In the genomic region with DNA sequence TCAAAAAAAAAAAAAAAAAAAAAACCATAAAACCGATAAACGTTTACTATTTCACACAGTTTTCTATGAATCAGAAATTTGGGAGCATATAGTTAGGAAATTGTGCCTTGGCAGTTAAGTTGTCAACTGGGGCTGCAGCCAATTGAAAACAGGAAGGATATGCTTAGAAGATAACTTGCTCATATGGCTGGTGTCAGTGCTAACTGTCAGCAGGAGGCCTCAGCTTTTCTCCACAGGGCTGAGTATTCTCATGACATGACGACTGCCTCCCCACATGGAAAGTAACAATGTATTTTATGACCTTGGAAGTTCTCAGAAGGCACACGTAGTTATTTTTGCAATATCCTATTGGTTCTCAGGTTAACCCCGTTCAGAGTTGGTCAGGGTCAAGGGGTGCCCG, we compare ENCODE assay signal across 25 cellular contexts. TPM values are rescaled to one million over a fixed set of nuclear protein-coding genes. Genes with fewer than 3 reads are reported as not detected.
DNase-seq lines count a peak whose midpoint lies in the region; ATAC-seq and TF ChIP-seq lines count a peak whose summit lies in the region.
"Had no signal": no experiment of that assay in that cellular context is flagged by ENCODE, and none has a peak within 500 bp of the region (broad histone marks: within the 10 kb centered on the region; RNA-seq: fewer than 3 reads in every experiment).

No MANE protein-coding gene starts in this region.

- H3F3A ChIP-seq in PC-3 (ENCODE audit: low read length, unreplicated experiment), result no peaks in the 10 kb centered on the region

- CTCF ChIA-PET in PC-3 (lab: Charles Lee), result no interaction called here

- H4K20me1 ChIP-seq in PC-3 (ENCODE audit: low read length), result no peaks in the 10 kb centered on the region
- no peaks in the 10 kb centered on the region for H4K20me1 ChIP-seq in Karpas-422 (ENCODE audit: insufficient read depth, low read depth, low read length)

- H3K79me2 ChIP-seq in PC-3 (ENCODE audit: low read length), result no peaks in the 10 kb centered on the region
- H3K79me2 ChIP-seq in Karpas-422 (ENCODE audit: low read length), result no peaks in the 10 kb centered on the region
- H3K79me2 ChIP-seq: hepatocyte had no signal

- DNase-seq in right cardiac atrium (no peak), right atrium auricular region (ENCODE audit: low spot score) (no peak), NOMO-1 treated with DMSO at 0.1 percent for 48 hours (lab: John Stamatoyannopoulos, UW; ENCODE audit: unreplicated experiment) (peak; percentile 68), choroid plexus epithelial cell (ENCODE audit: low read depth) (peak; percentile 90), tibial nerve (ENCODE audit: low spot score in 2 of 2) (no peak), PC-3 (no peak), Karpas-422 (no peak), prostate gland (ENCODE audit: low spot score) (no peak)
- DNase-seq: ACHN; activated CD4-positive, alpha-beta T cell treated with anti-CD3 and anti-CD28 coated beads, Interleukin-2, amount 50 U/mL, for 48 hours; activated naive CD4-positive, alpha-beta T cell; amniotic stem cell; DMS 273 treated with DMSO at 0.1 percent for 48 hours; NCI-H1105; NCI-H2107; NCI-H524; retina; stimulated activated CD8-positive, alpha-beta memory T cell treated with anti-CD3 and anti-CD28 coated beads, Interleukin-4, amount 100 ng/mL, for 48 hours; substantia nigra; T-cell had no signal

- H3K4me2 ChIP-seq in PC-3 (ENCODE audit: low read length) (no peak overlapping the region), Karpas-422 (ENCODE audit: low read depth, low read length, poor library complexity, severe bottlenecking) (no peak overlapping the region)
- H3K4me2 ChIP-seq: hepatocyte had no signal

- TF ChIP-seq CTCF in right atrium auricular region (IDR thresholded peaks at IDR 0.05) (no peak), choroid plexus epithelial cell (conservative IDR thresholded peaks at IDR 0.05; ENCODE audit: low read depth, low read length) (no peak), tibial nerve (IDR thresholded peaks at IDR 0.05) (no peak), PC-3 (conservative IDR thresholded peaks at IDR 0.05; ENCODE audit: low read depth, low read length) (no peak), prostate gland (IDR thresholded peaks at IDR 0.05) (no peak)

- H3K4me1 ChIP-seq in right cardiac atrium (ENCODE audit: control insufficient read depth, insufficient read depth, low read length) (peaks cover 2% of the 10 kb centered on the region), right atrium auricular region (peaks cover 0 to 5% of the 10 kb centered on the region in 2 donors), tibial nerve (peaks cover 0 to 11% (median 0%) of the 10 kb centered on the region in 4 donors), PC-3 (ENCODE audit: insufficient read depth, low read length) (no peaks in the 10 kb centered on the region), Karpas-422 (ENCODE audit: low read length) (no peaks in the 10 kb centered on the region), prostate gland (replicated peaks) (no peaks in the 10 kb centered on the region)

- BruUV-seq in PC-3 (replicated peaks; lab: Mats Ljungman, UMichigan), result no TSS peak

- WGBS in right cardiac atrium, result 29% methylated on average over 6 of the region's 6 CpGs
- WGBS in tibial nerve, 2 donors, result 59 to 60% methylated on average over 6 of the region's 6 CpGs
- 62% methylated on average over 6 of the region's 6 CpGs for WGBS in prostate gland

- no peaks in the 10 kb centered on the region for H3K9me3 ChIP-seq in right cardiac atrium (ENCODE audit: control insufficient read depth, low read length)
- peaks cover 0 to 10% of the 10 kb centered on the region in 2 donors for H3K9me3 ChIP-seq in right atrium auricular region
- H3K9me3 ChIP-seq in tibial nerve, result peaks cover 0 to 13% (median 2%) of the 10 kb centered on the region in 4 donors
- no peaks in the 10 kb centered on the region for H3K9me3 ChIP-seq in PC-3 (ENCODE audit: low read length)
- H3K9me3 ChIP-seq in Karpas-422 (ENCODE audit: low read length), result no peaks in the 10 kb centered on the region
- H3K9me3 ChIP-seq in prostate gland, result no peaks in the 10 kb centered on the region

- H3K27me3 ChIP-seq in right cardiac atrium (ENCODE audit: control insufficient read depth, insufficient read depth) (no peaks in the 10 kb centered on the region), right atrium auricular region (no peaks in the 10 kb centered on the region), tibial nerve (no peaks in the 10 kb centered on the region), PC-3 (ENCODE audit: low read length) (peaks cover 24% of the 10 kb centered on the region), Karpas-422 (ENCODE audit: low read length) (no peaks in the 10 kb centered on the region), prostate gland (replicated peaks; ENCODE audit: insufficient read depth) (no peaks in the 10 kb centered on the region)
- H3K27me3 ChIP-seq: cardiac muscle cell, hepatocyte had no signal

- no peaks in the 10 kb centered on the region for H3K36me3 ChIP-seq in right atrium auricular region
- H3K36me3 ChIP-seq in tibial nerve, result no peaks in the 10 kb centered on the region
- H3K36me3 ChIP-seq in PC-3 (ENCODE audit: low read depth, low read length), result no peaks in the 10 kb centered on the region
- H3K36me3 ChIP-seq in Karpas-422 (ENCODE audit: insufficient read depth, low read length), result no peaks in the 10 kb centered on the region
- no peaks in the 10 kb centered on the region for H3K36me3 ChIP-seq in prostate gland
- H3K36me3 ChIP-seq: cardiac muscle cell had no signal

- H3K4me3 ChIP-seq in right cardiac atrium (ENCODE audit: low read length) (no peak overlapping the region), right atrium auricular region (no peak overlapping the region), choroid plexus epithelial cell (ENCODE audit: low read depth, low read length) (no peak overlapping the region), tibial nerve (no peak overlapping the region), PC-3 (ENCODE audit: low read length) (no peak overlapping the region), Karpas-422 (ENCODE audit: low read length) (no peak overlapping the region), prostate gland (no peak overlapping the region)
- H3K4me3 ChIP-seq: cardiac muscle cell, hepatocyte had no signal

- ATAC-seq in right cardiac atrium (peak; percentile 26 to 53), PC-3 (no peak)
- ATAC-seq: T-cell had no signal

- H3K9ac ChIP-seq in PC-3 (ENCODE audit: low read length) (no peak overlapping the region), Karpas-422 (ENCODE audit: low read length) (no peak overlapping the region)

- TF ChIP-seq EP300 in tibial nerve (IDR thresholded peaks at IDR 0.05), result no peak

- intact Hi-C loops in right cardiac atrium (cut with DNase I) (no loop called here), PC-3 (cut with micrococcal nuclease) (no loop called here), prostate gland (cut with DNase I) (no loop called here)

- H2AFZ ChIP-seq in PC-3 (ENCODE audit: low read length) (no peak overlapping the region), Karpas-422 (ENCODE audit: low read length) (no peak overlapping the region)
- H2AFZ ChIP-seq: hepatocyte had no signal

- TF ChIP-seq POLR2A in tibial nerve (IDR thresholded peaks at IDR 0.05) (no peak), prostate gland (IDR thresholded peaks at IDR 0.05) (no peak)

- H3K27ac ChIP-seq in right cardiac atrium (ENCODE audit: low read length), result no peak overlapping the region
- no peak overlapping the region for H3K27ac ChIP-seq in right atrium auricular region
- peak overlapping the region; percentile 53 to 93 (median 74) for H3K27ac ChIP-seq in tibial nerve
- H3K27ac ChIP-seq in PC-3 (ENCODE audit: low read length), result no peak overlapping the region
- H3K27ac ChIP-seq in Karpas-422 (ENCODE audit: low read length), result no peak overlapping the region
- H3K27ac ChIP-seq in prostate gland, result no peak overlapping the region
- H3K27ac ChIP-seq: cardiac muscle cell, hepatocyte, VCaP had no signal

- POLR2A ChIA-PET in PC-3 (lab: Charles Lee; ENCODE audit: unreplicated experiment), result no interaction called here

- no peaks in the 10 kb centered on the region for H3K9me2 ChIP-seq in PC-3 (replicated peaks; ENCODE audit: low read length)
- no peaks in the 10 kb centered on the region for H3K9me2 ChIP-seq in Karpas-422 (replicated peaks; ENCODE audit: insufficient read depth, low read length)

RNA-seq across cellular contexts. Expression of a gene that starts 29.6 kb away (rescaled TPM):
- total RNA-seq in right cardiac atrium, result not detected
- not detected for polyA plus RNA-seq in right cardiac atrium
- not detected for total RNA-seq in right atrium auricular region
- under 1 TPM in 1 of 4 donors, not detected in 3; 0.39 TPM for total RNA-seq in tibial nerve
- not detected in 2 replicates for total RNA-seq in PC-3 (2014; rRNA removed)
- total RNA-seq in Karpas-422 (2014; rRNA removed; shearing (Covaris generic); ENCODE audit: low replicate concordance), result not detected in 2 replicates
- total RNA-seq in prostate gland, result not detected
- total RNA-seq: cardiac muscle cell, hepatocyte, T-cell had no signal
- polyA plus RNA-seq: cardiac muscle cell, CD14-positive monocyte, hepatocyte, IgD-negative memory B cell had no signal

Comparison
In these comparisons a context has a peak if more than half of its experiments do, and no peak if none do; other contexts are left out.
1. DNase-seq: peak in NOMO-1 treated with DMSO at 0.1 percent for 48 hours (single experiment) and choroid plexus epithelial cell (single experiment); none in right cardiac atrium (0 of 3), right atrium auricular region (single experiment), tibial nerve (0 of 2), PC-3 (single experiment), Karpas-422 (single experiment) and prostate gland (single experiment).
2. H3K27ac ChIP-seq: peak in tibial nerve (4 of 4); none in right cardiac atrium (single experiment), right atrium auricular region (0 of 2), PC-3 (single experiment), Karpas-422 (single experiment) and prostate gland (0 of 2).